Comparison of ENCODE assay signal across 23 cellular contexts in the genomic region with DNA sequence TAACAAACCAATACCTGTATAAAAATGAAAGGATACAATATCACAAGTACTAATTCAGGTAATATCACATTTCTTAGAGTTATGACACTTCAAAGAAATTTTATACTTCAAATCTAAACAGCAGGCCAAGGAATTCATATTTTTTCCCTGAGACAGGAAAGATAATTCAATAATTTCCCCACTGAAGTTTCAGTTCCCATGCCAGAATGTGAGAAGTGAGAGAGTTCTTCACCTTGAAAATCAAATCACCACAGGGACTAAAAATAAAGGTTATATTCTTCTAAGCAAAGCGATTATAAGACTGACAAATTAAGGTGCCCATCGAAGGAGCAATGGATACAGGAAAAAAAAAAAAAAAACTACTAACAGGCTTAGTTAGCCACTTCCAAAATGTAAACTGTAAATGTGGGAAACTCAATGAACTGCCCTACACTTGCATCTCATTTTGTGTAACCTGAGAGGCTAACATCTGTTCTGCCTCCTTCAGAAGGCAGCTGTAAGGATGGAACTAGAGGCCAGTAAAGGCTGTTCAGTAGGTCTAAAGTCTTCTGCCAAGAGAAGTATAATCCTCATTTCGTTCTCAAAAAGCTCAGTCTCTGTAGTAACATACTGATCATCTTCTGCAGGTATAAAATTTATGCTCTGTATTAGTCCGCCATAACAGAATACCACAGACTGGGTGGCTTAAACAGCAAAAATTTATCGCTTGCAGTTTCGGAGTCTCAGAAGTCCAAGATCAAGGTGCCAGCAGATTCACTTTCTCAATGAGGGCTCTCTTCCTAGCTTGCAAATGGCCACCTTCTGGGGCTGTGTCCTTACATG.
DNase-seq lines count a peak whose midpoint lies in the region; ATAC-seq and TF ChIP-seq lines count a peak whose summit lies in the region.
"Had no signal": no experiment of that assay in that cellular context is flagged by ENCODE, and none has a peak within 500 bp of the region (broad histone marks: within the 10 kb centered on the region; RNA-seq: fewer than 3 reads in every experiment).

No MANE protein-coding gene starts in this region.

- peak overlapping the region; percentile 73 for H3K27ac Mint-ChIP-seq in mesothelial cell of epicardium
- H3K27ac Mint-ChIP-seq: activated CD8-positive, alpha-beta T cell treated with anti-CD3 and anti-CD28 coated beads for 36 hours had no signal

- H3K9me3 Mint-ChIP-seq in mesothelial cell of epicardium, result peaks cover 4% of the 10 kb centered on the region
- H3K9me3 Mint-ChIP-seq: activated CD8-positive, alpha-beta T cell treated with anti-CD3 and anti-CD28 coated beads for 36 hours had no signal

- no peak overlapping the region for H3K4me3 Mint-ChIP-seq in mesothelial cell of epicardium
- H3K4me3 Mint-ChIP-seq: activated CD8-positive, alpha-beta T cell treated with anti-CD3 and anti-CD28 coated beads for 36 hours had no signal

- POLR2A ChIA-PET in PC-9 (lab: Charles Lee; ENCODE audit: unreplicated experiment), result no interaction called here

- H2AFZ ChIP-seq in OCI-LY3 (ENCODE audit: low read depth, low read length) (no peak overlapping the region), PC-9 (no peak overlapping the region)
- H2AFZ ChIP-seq: hepatocyte had no signal

- DNase-seq in LHCN-M2 (ENCODE audit: low read depth) (peak; percentile 13), mesothelial cell of epicardium (ENCODE audit: low spot score in 2 of 2, unreplicated experiment in 2 of 2) (no peak), PC-9 (no peak), SHP77 (lab: John Stamatoyannopoulos, UW) (no peak), right atrium auricular region (ENCODE audit: low spot score) (no peak)
- DNase-seq: ACHN; activated CD8-positive, alpha-beta T cell treated with anti-CD3 and anti-CD28 coated beads for 36 hours; activated naive CD4-positive, alpha-beta T cell; activated T-cell treated with anti-CD3 and anti-CD28 coated beads, Interleukin-2, amount 50 U/mL, for 1 hour; dermis blood vessel endothelial cell; foreskin keratinocyte; NCI-H1436; retina; stimulated activated CD8-positive, alpha-beta memory T cell treated with anti-CD3 and anti-CD28 coated beads, Interleukin-4, amount 100 ng/mL, for 48 hours; substantia nigra had no signal

- ATAC-seq in HG03469 (IDR thresholded peaks at IDR 0.05; ENCODE audit: unreplicated experiment), result no peak
- ATAC-seq: activated CD8-positive, alpha-beta T cell treated with anti-CD3 and anti-CD28 coated beads for 36 hours; foreskin keratinocyte had no signal

- CTCF ChIA-PET in PC-9 (lab: Charles Lee), result no interaction called here

- TF ChIP-seq CTCF in OCI-LY3 (IDR thresholded peaks at IDR 0.05; ENCODE audit: low read depth, low read length) (no peak), mesothelial cell of epicardium (IDR thresholded peaks at IDR 0.05; ENCODE audit: unreplicated experiment) (no peak), PC-9 (conservative IDR thresholded peaks at IDR 0.05) (no peak), right atrium auricular region (IDR thresholded peaks at IDR 0.05) (no peak)

- peaks cover 48 to 73% (median 63%) of the 10 kb centered on the region in 10 experiments for H3K4me1 ChIP-seq in BLaER1 treated with 17β-estradiol and CSF1 and Interleukin-3, amounts not matched to agents 10 nM and 100 nM
- H3K4me1 ChIP-seq in OCI-LY3 (ENCODE audit: low read length) (peaks cover 25% of the 10 kb centered on the region), PC-9 (replicated peaks; ENCODE audit: insufficient read depth) (no peaks in the 10 kb centered on the region), right atrium auricular region (peaks cover 0 to 19% of the 10 kb centered on the region in 2 donors)
- H3K4me1 ChIP-seq: foreskin keratinocyte had no signal

- H3K9me3 ChIP-seq in BLaER1 treated with 17β-estradiol and CSF1 and Interleukin-3, amounts not matched to agents 10 nM and 100 nM (replicated peaks in 1 of 11), result peaks cover 7 to 45% (median 35%) of the 10 kb centered on the region in 11 experiments; a peak in 20 of 22 replicates
- H3K9me3 ChIP-seq in OCI-LY3 (ENCODE audit: insufficient read depth, low read length) (no peaks in the 10 kb centered on the region), PC-9 (ENCODE audit: insufficient read depth, low read depth) (no peaks in the 10 kb centered on the region), right atrium auricular region (no peaks in the 10 kb centered on the region)

- no peaks in the 10 kb centered on the region for H3K27me3 ChIP-seq in BLaER1 treated with 17β-estradiol and CSF1 and Interleukin-3, amounts not matched to agents 10 nM and 100 nM
- no peaks in the 10 kb centered on the region for H3K27me3 ChIP-seq in OCI-LY3 (ENCODE audit: low read depth, low read length)
- H3K27me3 ChIP-seq in PC-9 (ENCODE audit: insufficient read depth, low read depth), result no peaks in the 10 kb centered on the region
- no peaks in the 10 kb centered on the region for H3K27me3 ChIP-seq in right atrium auricular region
- H3K27me3 ChIP-seq: cardiac muscle cell, foreskin keratinocyte, hepatocyte had no signal

- peaks cover 52% of the 10 kb centered on the region for H3K79me2 ChIP-seq in OCI-LY3 (ENCODE audit: low read length)
- peaks cover 84% of the 10 kb centered on the region for H3K79me2 ChIP-seq in PC-9 (ENCODE audit: low read depth)

- peak overlapping the region in 10 of 11 experiments; percentile 2 to 60 (median 20); a peak in 15 of 22 replicates for H3K4me2 ChIP-seq in BLaER1 treated with 17β-estradiol and CSF1 and Interleukin-3, amounts not matched to agents 10 nM and 100 nM
- H3K4me2 ChIP-seq in OCI-LY3 (ENCODE audit: low read length) (peak overlapping the region; percentile 47), PC-9 (no peak overlapping the region)
- H3K4me2 ChIP-seq: hepatocyte had no signal

- H3K4me1 Mint-ChIP-seq in mesothelial cell of epicardium, result peaks cover 40% of the 10 kb centered on the region

- H3F3A ChIP-seq in PC-9 (ENCODE audit: insufficient read depth, low read depth), result no peaks in the 10 kb centered on the region; the same call in 1 of the 2 replicates

- intact Hi-C loops in PC-9 (cut with micrococcal nuclease; ENCODE audit: unreplicated experiment), result no loop called here

- H3K36me3 Mint-ChIP-seq in mesothelial cell of epicardium, result peaks cover 5% of the 10 kb centered on the region

- H3K36me3 ChIP-seq in BLaER1 treated with 17β-estradiol and CSF1 and Interleukin-3, amounts not matched to agents 10 nM and 100 nM, result peaks cover 13 to 89% (median 48%) of the 10 kb centered on the region in 11 experiments; a peak in 20 of 22 replicates
- H3K36me3 ChIP-seq in OCI-LY3 (replicated peaks; ENCODE audit: low read depth, low read length) (no peaks in the 10 kb centered on the region), PC-9 (ENCODE audit: low read depth) (no peaks in the 10 kb centered on the region), right atrium auricular region (no peaks in the 10 kb centered on the region)
- H3K36me3 ChIP-seq: cardiac muscle cell had no signal

- BruUV-seq in PC-9 (replicated peaks; lab: Mats Ljungman, UMichigan), result no TSS peak

- no peak overlapping the region for H3K9ac ChIP-seq in BLaER1 treated with 17β-estradiol and CSF1 and Interleukin-3, amounts not matched to agents 10 nM and 100 nM
- no peak overlapping the region for H3K9ac ChIP-seq in OCI-LY3 (ENCODE audit: low read length)

- H3K4me3 ChIP-seq in BLaER1 treated with 17β-estradiol and CSF1 and Interleukin-3, amounts not matched to agents 10 nM and 100 nM, result no peak overlapping the region
- H3K4me3 ChIP-seq in OCI-LY3 (ENCODE audit: low read length) (peak overlapping the region; percentile 34; the same call in 1 of the 2 replicates), PC-9 (no peak overlapping the region), right atrium auricular region (no peak overlapping the region)
- H3K4me3 ChIP-seq: cardiac muscle cell, hepatocyte, lung had no signal

- no peaks in the 10 kb centered on the region for H3K9me2 ChIP-seq in PC-9 (ENCODE audit: insufficient read depth)

- no peak overlapping the region for H3K27ac ChIP-seq in BLaER1 treated with 17β-estradiol and CSF1 and Interleukin-3, amounts not matched to agents 10 nM and 100 nM
- no peak overlapping the region for H3K27ac ChIP-seq in OCI-LY3 (ENCODE audit: low read length)
- H3K27ac ChIP-seq in PC-9, result no peak overlapping the region
- H3K27ac ChIP-seq in right atrium auricular region, result no peak overlapping the region
- H3K27ac ChIP-seq: C4-2B, cardiac muscle cell, foreskin keratinocyte, hepatocyte, RWPE1 had no signal

- no peaks in the 10 kb centered on the region for H3K27me3 Mint-ChIP-seq in mesothelial cell of epicardium (ENCODE audit: low read depth)
- H3K27me3 Mint-ChIP-seq: activated CD8-positive, alpha-beta T cell treated with anti-CD3 and anti-CD28 coated beads for 36 hours had no signal

- H4K20me1 ChIP-seq in BLaER1 treated with 17β-estradiol and CSF1 and Interleukin-3, amounts not matched to agents 10 nM and 100 nM, result peaks cover 37 to 100% (median 99%) of the 10 kb centered on the region in 11 experiments
- peaks cover 17% of the 10 kb centered on the region for H4K20me1 ChIP-seq in OCI-LY3 (ENCODE audit: insufficient read depth, low read length)
- peaks cover 4% of the 10 kb centered on the region for H4K20me1 ChIP-seq in PC-9 (ENCODE audit: insufficient read depth)
